In genomic region chr5:76368941-76369340, GRCh38 we compare ENCODE assay signal across 22 cellular contexts. TPM values are rescaled to one million over a fixed set of nuclear protein-coding genes. Genes with fewer than 3 reads are reported as not detected.
DNase-seq lines count a peak whose midpoint lies in the region; ATAC-seq and TF ChIP-seq lines count a peak whose summit lies in the region.
"Had no signal": no experiment of that assay in that cellular context is flagged by ENCODE, and none has a peak within 500 bp of the region (broad histone marks: within the 10 kb centered on the region; RNA-seq: fewer than 3 reads in every experiment).

No MANE protein-coding gene starts in this region.

- H3K27me3 ChIP-seq in parathyroid adenoma (ENCODE audit: control insufficient read depth, insufficient read depth, low read length) = no peaks in the 10 kb centered on the region

- no peak for TF ChIP-seq CTCF in parathyroid adenoma (IDR thresholded peaks at IDR 0.05)

- no peaks in the 10 kb centered on the region for H3K9me3 ChIP-seq in parathyroid adenoma (ENCODE audit: control insufficient read depth, low read length)
- H3K9me3 ChIP-seq: A549, HAP-1 had no signal

- H3K27ac ChIP-seq in parathyroid adenoma = peak overlapping the region; percentile 67
- H3K27ac ChIP-seq: A549, GM23248 had no signal

- H3K9me3 Mint-ChIP-seq in activated CD4-positive, alpha-beta memory T cell treated with anti-CD3 and anti-CD28 coated beads for 36 hours = no peaks in the 10 kb centered on the region
- peaks cover 3% of the 10 kb centered on the region for H3K9me3 Mint-ChIP-seq in activated CD4-positive, alpha-beta memory T cell treated with anti-CD3 and anti-CD28 coated beads, Interleukin-2, amount 10 ng/mL, durations not matched to agents 7 days and 5 days
- no peaks in the 10 kb centered on the region for H3K9me3 Mint-ChIP-seq in activated naive CD8-positive, alpha-beta T cell (ENCODE audit: low read depth)
- no peaks in the 10 kb centered on the region for H3K9me3 Mint-ChIP-seq in activated naive CD8-positive, alpha-beta T cell treated with anti-CD3 and anti-CD28 coated beads for 36 hours
- no peaks in the 10 kb centered on the region for H3K9me3 Mint-ChIP-seq in activated T-helper 1 cell treated with anti-CD3 and anti-CD28 coated beads, Interleukin-12 subunit alpha, Interleukin-12 subunit beta, Interleukin-2, Interleukin-4 antibody, amounts not matched to agents 30 ng/mL and 10 ng/mL and 1 ng/mL, durations not matched to agents 14 hours and 24 hours and 36 hours
- H3K9me3 Mint-ChIP-seq: CD8-positive, alpha-beta T cell had no signal

- no peak overlapping the region for H3K4me3 ChIP-seq in parathyroid adenoma (ENCODE audit: low read depth, low read length)
- H3K4me3 ChIP-seq: A549, GM12878, GM23248, HAP-1 had no signal

- peak overlapping the region; percentile 76 for H3K27ac Mint-ChIP-seq in activated CD4-positive, alpha-beta memory T cell treated with anti-CD3 and anti-CD28 coated beads for 36 hours
- H3K27ac Mint-ChIP-seq in activated CD4-positive, alpha-beta memory T cell treated with anti-CD3 and anti-CD28 coated beads, Interleukin-2, amount 10 ng/mL, durations not matched to agents 7 days and 5 days = no peak overlapping the region
- peak overlapping the region; percentile 46 for H3K27ac Mint-ChIP-seq in activated naive CD8-positive, alpha-beta T cell
- H3K27ac Mint-ChIP-seq in activated naive CD8-positive, alpha-beta T cell treated with anti-CD3 and anti-CD28 coated beads for 36 hours = no peak overlapping the region
- peak overlapping the region; percentile 73 for H3K27ac Mint-ChIP-seq in activated T-helper 1 cell treated with anti-CD3 and anti-CD28 coated beads, Interleukin-12 subunit alpha, Interleukin-12 subunit beta, Interleukin-2, Interleukin-4 antibody, amounts not matched to agents 30 ng/mL and 10 ng/mL and 1 ng/mL, durations not matched to agents 14 hours and 24 hours and 36 hours
- H3K27ac Mint-ChIP-seq: CD8-positive, alpha-beta T cell had no signal

- no peak overlapping the region for H3K9ac ChIP-seq in parathyroid adenoma
- H3K9ac ChIP-seq: GM23248 had no signal

- H3K79me2 ChIP-seq in parathyroid adenoma = no peaks in the 10 kb centered on the region

- CTCF ChIA-PET in activated CD4-positive, alpha-beta memory T cell treated with anti-CD3 and anti-CD28 coated beads for 36 hours (lab: Charles Lee) = interaction anchor here (1.4 kb wide), 1 partner anchor 17 kb away, joined by 3 read pairs; no protein-coding TSS in a partner anchor
- CTCF ChIA-PET in activated CD4-positive, alpha-beta memory T cell treated with anti-CD3 and anti-CD28 coated beads, Interleukin-2, amount 10 ng/mL, durations not matched to agents 7 days and 5 days (lab: Charles Lee) = no interaction called here

- POLR2A ChIA-PET in activated CD4-positive, alpha-beta memory T cell treated with anti-CD3 and anti-CD28 coated beads for 36 hours (lab: Charles Lee) = interaction anchor here (1.6 kb wide), 1 partner anchor 35 kb away, joined by 3 read pairs; no protein-coding TSS in a partner anchor
- POLR2A ChIA-PET in activated CD4-positive, alpha-beta memory T cell treated with anti-CD3 and anti-CD28 coated beads, Interleukin-2, amount 10 ng/mL, durations not matched to agents 7 days and 5 days (lab: Charles Lee) = no interaction called here

- peaks cover 32% of the 10 kb centered on the region for H3K4me1 Mint-ChIP-seq in activated CD4-positive, alpha-beta memory T cell treated with anti-CD3 and anti-CD28 coated beads for 36 hours (ENCODE audit: low read depth)
- peaks cover 19% of the 10 kb centered on the region for H3K4me1 Mint-ChIP-seq in activated CD4-positive, alpha-beta memory T cell treated with anti-CD3 and anti-CD28 coated beads, Interleukin-2, amount 10 ng/mL, durations not matched to agents 7 days and 5 days
- peaks cover 17% of the 10 kb centered on the region for H3K4me1 Mint-ChIP-seq in activated naive CD8-positive, alpha-beta T cell (ENCODE audit: low read depth)
- H3K4me1 Mint-ChIP-seq in activated naive CD8-positive, alpha-beta T cell treated with anti-CD3 and anti-CD28 coated beads for 36 hours = peaks cover 15% of the 10 kb centered on the region
- peaks cover 27% of the 10 kb centered on the region for H3K4me1 Mint-ChIP-seq in activated T-helper 1 cell treated with anti-CD3 and anti-CD28 coated beads, Interleukin-12 subunit alpha, Interleukin-12 subunit beta, Interleukin-2, Interleukin-4 antibody, amounts not matched to agents 30 ng/mL and 10 ng/mL and 1 ng/mL, durations not matched to agents 14 hours and 24 hours and 36 hours (ENCODE audit: low read depth)

- no peak for ATAC-seq in GM21717 (IDR thresholded peaks at IDR 0.05; ENCODE audit: unreplicated experiment)
- ATAC-seq: A549; CD8-positive, alpha-beta T cell; GM12878; PC-3 had no signal

- no peaks in the 10 kb centered on the region for H3K27me3 Mint-ChIP-seq in activated CD4-positive, alpha-beta memory T cell treated with anti-CD3 and anti-CD28 coated beads for 36 hours
- H3K27me3 Mint-ChIP-seq in activated CD4-positive, alpha-beta memory T cell treated with anti-CD3 and anti-CD28 coated beads, Interleukin-2, amount 10 ng/mL, durations not matched to agents 7 days and 5 days = no peaks in the 10 kb centered on the region
- no peaks in the 10 kb centered on the region for H3K27me3 Mint-ChIP-seq in activated naive CD8-positive, alpha-beta T cell
- H3K27me3 Mint-ChIP-seq in activated naive CD8-positive, alpha-beta T cell treated with anti-CD3 and anti-CD28 coated beads for 36 hours = no peaks in the 10 kb centered on the region
- no peaks in the 10 kb centered on the region for H3K27me3 Mint-ChIP-seq in activated T-helper 1 cell treated with anti-CD3 and anti-CD28 coated beads, Interleukin-12 subunit alpha, Interleukin-12 subunit beta, Interleukin-2, Interleukin-4 antibody, amounts not matched to agents 30 ng/mL and 10 ng/mL and 1 ng/mL, durations not matched to agents 14 hours and 24 hours and 36 hours (ENCODE audit: insufficient read depth)

- H3K4me2 ChIP-seq in parathyroid adenoma (ENCODE audit: low read length) = no peak overlapping the region
- H3K4me2 ChIP-seq: A549 had no signal

- H3K4me3 Mint-ChIP-seq in activated CD4-positive, alpha-beta memory T cell treated with anti-CD3 and anti-CD28 coated beads for 36 hours = peak overlapping the region; percentile 20
- no peak overlapping the region for H3K4me3 Mint-ChIP-seq in activated CD4-positive, alpha-beta memory T cell treated with anti-CD3 and anti-CD28 coated beads, Interleukin-2, amount 10 ng/mL, durations not matched to agents 7 days and 5 days
- H3K4me3 Mint-ChIP-seq in activated naive CD8-positive, alpha-beta T cell = no peak overlapping the region
- no peak overlapping the region for H3K4me3 Mint-ChIP-seq in activated naive CD8-positive, alpha-beta T cell treated with anti-CD3 and anti-CD28 coated beads for 36 hours
- no peak overlapping the region for H3K4me3 Mint-ChIP-seq in activated T-helper 1 cell treated with anti-CD3 and anti-CD28 coated beads, Interleukin-12 subunit alpha, Interleukin-12 subunit beta, Interleukin-2, Interleukin-4 antibody, amounts not matched to agents 30 ng/mL and 10 ng/mL and 1 ng/mL, durations not matched to agents 14 hours and 24 hours and 36 hours
- H3K4me3 Mint-ChIP-seq: CD8-positive, alpha-beta T cell had no signal

- no peaks in the 10 kb centered on the region for H3K36me3 Mint-ChIP-seq in activated CD4-positive, alpha-beta memory T cell treated with anti-CD3 and anti-CD28 coated beads for 36 hours
- H3K36me3 Mint-ChIP-seq in activated CD4-positive, alpha-beta memory T cell treated with anti-CD3 and anti-CD28 coated beads, Interleukin-2, amount 10 ng/mL, durations not matched to agents 7 days and 5 days (ENCODE audit: low read depth) = no peaks in the 10 kb centered on the region
- H3K36me3 Mint-ChIP-seq in activated naive CD8-positive, alpha-beta T cell = no peaks in the 10 kb centered on the region
- no peaks in the 10 kb centered on the region for H3K36me3 Mint-ChIP-seq in activated naive CD8-positive, alpha-beta T cell treated with anti-CD3 and anti-CD28 coated beads for 36 hours
- H3K36me3 Mint-ChIP-seq in activated T-helper 1 cell treated with anti-CD3 and anti-CD28 coated beads, Interleukin-12 subunit alpha, Interleukin-12 subunit beta, Interleukin-2, Interleukin-4 antibody, amounts not matched to agents 30 ng/mL and 10 ng/mL and 1 ng/mL, durations not matched to agents 14 hours and 24 hours and 36 hours (ENCODE audit: low read depth) = no peaks in the 10 kb centered on the region
- H3K36me3 Mint-ChIP-seq: CD8-positive, alpha-beta T cell had no signal

- no peak for DNase-seq in activated CD4-positive, alpha-beta memory T cell treated with anti-CD3 and anti-CD28 coated beads for 36 hours
- no peak for DNase-seq in activated CD4-positive, alpha-beta memory T cell treated with anti-CD3 and anti-CD28 coated beads, Interleukin-2, amount 10 ng/mL, durations not matched to agents 7 days and 5 days
- no peak for DNase-seq in activated naive CD8-positive, alpha-beta T cell treated with anti-CD3 and anti-CD28 coated beads for 36 hours
- DNase-seq in activated T-helper 1 cell treated with anti-CD3 and anti-CD28 coated beads, Interleukin-12 subunit alpha, Interleukin-12 subunit beta, Interleukin-2, Interleukin-4 antibody, amounts not matched to agents 30 ng/mL and 10 ng/mL and 1 ng/mL, durations not matched to agents 14 hours and 24 hours and 36 hours (ENCODE audit: low spot score) = no peak
- no peak for DNase-seq in NCI-H2196 (lab: John Stamatoyannopoulos, UW; ENCODE audit: unreplicated experiment)
- DNase-seq: CD8-positive, alpha-beta T cell; DMS53; EL; GM23248; NCI-H1417; NCI-H187; NCI-H345; NCI-H524 treated with DMSO at 0.1 percent for 48 hours; PC-3; RPMI8226; SHP77 treated with DMSO at 0.1 percent for 48 hours had no signal

- peaks cover 36% of the 10 kb centered on the region for H3K4me1 ChIP-seq in parathyroid adenoma

- H3K36me3 ChIP-seq in parathyroid adenoma (ENCODE audit: control insufficient read depth, insufficient read depth, low read length) = no peaks in the 10 kb centered on the region
- H3K36me3 ChIP-seq: HAP-1 had no signal

- intact Hi-C loops in activated CD4-positive, alpha-beta memory T cell treated with anti-CD3 and anti-CD28 coated beads for 36 hours (cut with micrococcal nuclease) = loop anchor here (1.0 to 5.0 kb wide), 2 partner anchors 33 to 37 kb away; no protein-coding TSS in a partner anchor
- intact Hi-C loops in activated T-helper 1 cell treated with anti-CD3 and anti-CD28 coated beads, Interleukin-12 subunit alpha, Interleukin-12 subunit beta, Interleukin-2, Interleukin-4 antibody, amounts not matched to agents 30 ng/mL and 10 ng/mL and 1 ng/mL, durations not matched to agents 14 hours and 24 hours and 36 hours (cut with micrococcal nuclease) = loop anchor here (1.0 to 2.0 kb wide), 3 partner anchors 33 to 99 kb away; no protein-coding TSS in a partner anchor

- H2AFZ ChIP-seq in parathyroid adenoma = peak overlapping the region; percentile 63
- H2AFZ ChIP-seq: GM23248 had no signal

RNA-seq across cellular contexts. Expression of gene IQGAP2, which starts 34.1 kb away (rescaled TPM):
- total RNA-seq in activated CD4-positive, alpha-beta memory T cell treated with anti-CD3 and anti-CD28 coated beads for 36 hours = 10 to 100 TPM; 92.7 to 93.0 TPM
- 100 to 1,000 TPM; 118 to 124 TPM for total RNA-seq in activated CD4-positive, alpha-beta memory T cell treated with anti-CD3 and anti-CD28 coated beads, Interleukin-2, amount 10 ng/mL, durations not matched to agents 7 days and 5 days
- total RNA-seq in activated naive CD8-positive, alpha-beta T cell treated with anti-CD3 and anti-CD28 coated beads for 36 hours = 10 to 100 TPM; 30.3 to 30.6 TPM
- total RNA-seq in activated T-helper 1 cell treated with anti-CD3 and anti-CD28 coated beads, Interleukin-12 subunit alpha, Interleukin-12 subunit beta, Interleukin-2, Interleukin-4 antibody, amounts not matched to agents 30 ng/mL and 10 ng/mL and 1 ng/mL, durations not matched to agents 14 hours and 24 hours and 36 hours = 43.5 and 45.4 TPM in 2 replicates
- total RNA-seq: GM23248, PC-3 had no signal

Comparison
In these comparisons a context has a peak if more than half of its experiments do, and no peak if none do; other contexts are left out.
1. H3K27ac Mint-ChIP-seq: peak in activated CD4-positive, alpha-beta memory T cell treated with anti-CD3 and anti-CD28 coated beads for 36 hours (single experiment), activated naive CD8-positive, alpha-beta T cell (single experiment) and activated T-helper 1 cell treated with anti-CD3 and anti-CD28 coated beads, Interleukin-12 subunit alpha, Interleukin-12 subunit beta, Interleukin-2, Interleukin-4 antibody, amounts not matched to agents 30 ng/mL and 10 ng/mL and 1 ng/mL, durations not matched to agents 14 hours and 24 hours and 36 hours (single experiment); none in activated CD4-positive, alpha-beta memory T cell treated with anti-CD3 and anti-CD28 coated beads, Interleukin-2, amount 10 ng/mL, durations not matched to agents 7 days and 5 days (single experiment) and activated naive CD8-positive, alpha-beta T cell treated with anti-CD3 and anti-CD28 coated beads for 36 hours (single experiment).